Comparison of ENCODE assay signal across 21 cellular contexts in genomic region chr1:216554934-216555333, GRCh38.
"Had no signal": no experiment of that assay in that cellular context is flagged by ENCODE, and none has a peak within 500 bp of the region (broad histone marks: within the 10 kb centered on the region; RNA-seq: fewer than 3 reads in every experiment).

No MANE protein-coding gene starts in this region.

- H3K36me3 ChIP-seq: ascending aorta, cardiac muscle cell, neural progenitor cell, right atrium auricular region, tibial artery had no signal

- H3K27ac ChIP-seq: ascending aorta, cardiac muscle cell, neural progenitor cell, right atrium auricular region, tibial artery had no signal

- ATAC-seq: activated T-cell treated with anti-CD3 and anti-CD28 coated beads, Interleukin-2, amount 50 U/mL, for 72 hours; mucosa of descending colon; stimulated activated naive CD8-positive, alpha-beta T cell treated with anti-CD3 and anti-CD28 coated beads, Interleukin-15, Interleukin-2, amounts not matched to agents 100 U/mL and 50 U/mL, for 24 hours had no signal

- H3K9me3 ChIP-seq: ascending aorta, mucosa of descending colon, right atrium auricular region, tibial artery had no signal

- H3K4me1 ChIP-seq: ascending aorta, neural progenitor cell, right atrium auricular region, tibial artery had no signal

- DNase-seq: activated CD4-positive, alpha-beta T cell treated with anti-CD3 and anti-CD28 coated beads, Interleukin-2, amount 10 ng/mL, durations not matched to agents 24 days and 14 days; activated CD8-positive, alpha-beta memory T cell treated with anti-CD3 and anti-CD28 coated beads for 24 hours; activated effector memory CD4-positive, alpha-beta T cell treated with anti-CD3 and anti-CD28 coated beads, Interleukin-2, amount 50 U/mL, for 16 hours; activated T-cell treated with anti-CD3 and anti-CD28 coated beads, Interleukin-2, amount 50 U/mL, for 72 hours; dermis blood vessel endothelial cell; effector memory CD4-positive, alpha-beta T cell; glutamatergic neuron; hypothalamus; mucosa of descending colon; naive B cell; stimulated activated naive CD8-positive, alpha-beta T cell treated with anti-CD3 and anti-CD28 coated beads, Interleukin-15, Interleukin-2, amounts not matched to agents 100 U/mL and 50 U/mL, for 24 hours; substantia nigra; T-helper 1 cell; T-helper 9 cell; tibial artery had no signal

- FAIRE-seq: endothelial cell of umbilical vein, keratinocyte had no signal

- H3K9ac ChIP-seq: neural progenitor cell had no signal

- H3K4me3 ChIP-seq: ascending aorta, cardiac muscle cell, mucosa of descending colon, neural progenitor cell, right atrium auricular region, tibial artery had no signal
